ENCODE assay signal across 19 cellular contexts in genomic region chr1:45594412-45594811, GRCh38. TPM values are rescaled to one million over a fixed set of nuclear protein-coding genes. Genes with fewer than 3 reads are reported as not detected.
A peak's percentile ranks its signal among the peaks of the same experiment; 100 is the strongest.
DNase-seq lines count a peak whose midpoint lies in the region; ATAC-seq, FAIRE-seq and TF ChIP-seq lines count a peak whose summit lies in the region.
"Had no signal": no experiment of that assay in that cellular context is flagged by ENCODE, and none has a peak within 500 bp of the region (broad histone marks: within the 10 kb centered on the region; RNA-seq: fewer than 3 reads in every experiment).

No MANE protein-coding gene starts in this region.

- H3K4me3 ChIP-seq in K562, result no peak overlapping the region
- no peak overlapping the region for H3K4me3 ChIP-seq in neuronal stem cell (ENCODE audit: low read length in 2 of 2)
- H3K4me3 ChIP-seq: BLaER1 treated with 17β-estradiol and CSF1 and Interleukin-3, amounts not matched to agents 10 nM and 100 nM had no signal

- POLR2A ChIA-PET in K562 (lab: Yijun Ruan, JAX), result interaction anchor here (1.0 to 4.2 kb wide), 5 partner anchors 8 to 227 kb away, joined by 4 to 60 read pairs (median 5); partner anchors contain the start of gene NASP

- no peak overlapping the region for H3K4ac ChIP-seq in neuronal stem cell (ENCODE audit: low read length)

- H3K27ac ChIP-seq in K562 (ENCODE audit: extremely low read depth, low read depth, low read length) (no peak overlapping the region), neuronal stem cell (replicated peaks; ENCODE audit: low read length) (no peak overlapping the region)

- H3K14ac ChIP-seq in neuronal stem cell (ENCODE audit: low read length), result no peak overlapping the region

- no peak overlapping the region for H2BK5ac ChIP-seq in neuronal stem cell (ENCODE audit: low read length)

- no peak overlapping the region for H3K9ac ChIP-seq in K562 (ENCODE audit: insufficient read depth in 1 of 2, low read depth in 2 of 2, low read length in 2 of 2)
- H3K9ac ChIP-seq in neuronal stem cell (ENCODE audit: low read depth, low read length, poor library complexity), result peak overlapping the region; percentile 4
- H3K9ac ChIP-seq: BLaER1 treated with 17β-estradiol and CSF1 and Interleukin-3, amounts not matched to agents 10 nM and 100 nM had no signal

- BruUV-seq in K562 (replicated peaks; lab: Mats Ljungman, UMichigan), result no TSS peak

- DNase-seq in activated CD8-positive, alpha-beta memory T cell treated with anti-CD3 and anti-CD28 coated beads, Interleukin-2, amount 10 ng/mL, durations not matched to agents 7 days and 5 days, result no peak
- DNase-seq in activated CD8-positive, alpha-beta memory T cell treated with anti-CD3 and anti-CD28 coated beads, Interleukin-2, amount 50 U/mL, for 4 hours, result no peak
- DNase-seq in GM12891 (ENCODE audit: insufficient read length, low spot score) (no peak), K562 (ENCODE audit: extremely low read depth in 1 of 4, low spot score in 3 of 4) (no peak), neuronal stem cell (ENCODE audit: low spot score) (no peak), retina (no peak)
- DNase-seq: ACHN; CD4-positive, alpha-beta T cell; COR-L47; DMS153; DMS79 treated with DMSO at 0.1 percent for 48 hours; EL had no signal

- no peak overlapping the region for H2AK5ac ChIP-seq in neuronal stem cell (ENCODE audit: low read depth, low read length)

- no peak for TF ChIP-seq RAD21 in K562 (CRISPR knock-in tag; conservative IDR thresholded peaks at IDR 0.05 in 1 of 2, IDR thresholded peaks at IDR 0.05 in 1 of 2)

- TF ChIP-seq POLR2A in GM12891 (IDR thresholded peaks at IDR 0.05; ENCODE audit: low read depth, low read length) (no peak), K562 (conservative IDR thresholded peaks at IDR 0.05) (no peak)

- H3K27ac Mint-ChIP-seq in activated CD8-positive, alpha-beta memory T cell treated with anti-CD3 and anti-CD28 coated beads, Interleukin-2, amount 10 ng/mL, durations not matched to agents 7 days and 5 days, result peak overlapping the region; percentile 18
- H3K27ac Mint-ChIP-seq: CD4-positive, alpha-beta T cell had no signal

- FAIRE-seq in GM12891 (lab: Jason Lieb, UNC), result peak; percentile 33
- no peak for FAIRE-seq in K562 (lab: Jason Lieb, UNC)
- FAIRE-seq: D721Med, G401.6, H54 had no signal

- H3K9me1 ChIP-seq in K562 (ENCODE audit: control insufficient read depth, insufficient read depth, low read length), result peaks cover 5% of the 10 kb centered on the region

- CTCF ChIA-PET in activated CD8-positive, alpha-beta memory T cell treated with anti-CD3 and anti-CD28 coated beads, Interleukin-2, amount 10 ng/mL, durations not matched to agents 7 days and 5 days (lab: Charles Lee), result no interaction called here
- CTCF ChIA-PET in K562 (lab: Yijun Ruan, JAX; ENCODE audit: low intra/inter-chr PET ratio), result no interaction called here

- H2AFZ ChIP-seq in K562 (ENCODE audit: low read depth, low read length) (no peak overlapping the region), neuronal stem cell (ENCODE audit: low read length) (no peak overlapping the region)

- TF ChIP-seq EP300 in K562 (IDR thresholded peaks at IDR 0.05; ENCODE audit: low read length), result no peak

- no peak overlapping the region for H3K4me2 ChIP-seq in K562 (ENCODE audit: insufficient read depth, low read length)
- no peak overlapping the region for H3K4me2 ChIP-seq in neuronal stem cell (ENCODE audit: insufficient read depth, low read length, poor library complexity, severe bottlenecking)
- H3K4me2 ChIP-seq: BLaER1 treated with 17β-estradiol and CSF1 and Interleukin-3, amounts not matched to agents 10 nM and 100 nM had no signal

- no peak overlapping the region for H2BK120ac ChIP-seq in neuronal stem cell (ENCODE audit: low read depth, low read length)

- no peaks in the 10 kb centered on the region for H3K27me3 ChIP-seq in K562 (ENCODE audit: control insufficient read depth in 2 of 2, insufficient read depth in 2 of 2, low read length in 2 of 2)
- H3K27me3 ChIP-seq in neuronal stem cell (ENCODE audit: control insufficient read depth in 3 of 3, insufficient read depth in 3 of 3, low read depth in 1 of 3, low read length in 3 of 3), result no peaks in the 10 kb centered on the region
- H3K27me3 ChIP-seq: BLaER1 treated with 17β-estradiol and CSF1 and Interleukin-3, amounts not matched to agents 10 nM and 100 nM had no signal

- H3K4me1 ChIP-seq in K562 (replicated peaks in 1 of 2; ENCODE audit: control insufficient read depth in 2 of 2, insufficient read depth in 2 of 2, low read length in 2 of 2), result peaks cover 0 to 5% of the 10 kb centered on the region in 2 experiments; a peak in 2 of 5 replicates
- H3K4me1 ChIP-seq in neuronal stem cell (ENCODE audit: control insufficient read depth in 2 of 2, insufficient read depth in 1 of 2, low read depth in 1 of 2, low read length in 2 of 2), result peaks cover 0 to 2% of the 10 kb centered on the region in 2 donors

- 96% methylated on average over 4 of the region's 4 CpGs for WGBS in K562 (ENCODE audit: insufficient coverage, low coverage, missing lambda C conversion rate)
- no CpG with 5 or more reads among the region's 4 CpGs for WGBS in neuronal stem cell (ENCODE audit: extremely low coverage in 2 of 2, insufficient read length in 2 of 2, insufficient replicate concordance in 1 of 2), 2 donors

- H4K8ac ChIP-seq in neuronal stem cell (ENCODE audit: low read depth, low read length), result no peak overlapping the region

- H3K18ac ChIP-seq in neuronal stem cell (ENCODE audit: low read length), result no peak overlapping the region

- in situ Hi-C loops in K562 (cut with MboI), result no loop called here

- no peak overlapping the region for H2BK12ac ChIP-seq in neuronal stem cell (ENCODE audit: low read length)

- no peak overlapping the region for H4K91ac ChIP-seq in neuronal stem cell (ENCODE audit: low read depth, low read length, poor library complexity)

- no peak overlapping the region for H2BK15ac ChIP-seq in neuronal stem cell (ENCODE audit: low read length)

- peaks cover 49% of the 10 kb centered on the region for H3K36me3 Mint-ChIP-seq in activated CD8-positive, alpha-beta memory T cell treated with anti-CD3 and anti-CD28 coated beads, Interleukin-2, amount 10 ng/mL, durations not matched to agents 7 days and 5 days

- ATAC-seq in activated CD8-positive, alpha-beta memory T cell treated with anti-CD3 and anti-CD28 coated beads, Interleukin-2, amount 10 ng/mL, durations not matched to agents 7 days and 5 days, result no peak
- ATAC-seq in K562 (peak; percentile 19), HG03460 (IDR thresholded peaks at IDR 0.05; ENCODE audit: unreplicated experiment) (no peak)
- ATAC-seq: HCT116 had no signal

- H3K9me3 Mint-ChIP-seq in activated CD8-positive, alpha-beta memory T cell treated with anti-CD3 and anti-CD28 coated beads, Interleukin-2, amount 10 ng/mL, durations not matched to agents 7 days and 5 days (ENCODE audit: low read depth), result no peaks in the 10 kb centered on the region
- H3K9me3 Mint-ChIP-seq: CD4-positive, alpha-beta T cell; IgD-negative memory B cell had no signal

- no peaks in the 10 kb centered on the region for H3K9me3 ChIP-seq in K562 (replicated peaks; ENCODE audit: control insufficient read depth, insufficient read depth, low read depth, low read length)
- no peaks in the 10 kb centered on the region for H3K9me3 ChIP-seq in neuronal stem cell (replicated peaks in 1 of 2; ENCODE audit: control insufficient read depth in 2 of 2, insufficient read depth in 1 of 2, low read depth in 1 of 2, low read length in 2 of 2)
- H3K9me3 ChIP-seq: BLaER1 treated with 17β-estradiol and CSF1 and Interleukin-3, amounts not matched to agents 10 nM and 100 nM had no signal

- H3K36me3 ChIP-seq in K562 (ENCODE audit: control insufficient read depth, insufficient read depth, low read length) (peaks cover 95% of the 10 kb centered on the region), neuronal stem cell (replicated peaks in 1 of 2; ENCODE audit: control insufficient read depth in 2 of 2, insufficient read depth in 2 of 2, low read length in 2 of 2) (peaks cover 18 to 98% of the 10 kb centered on the region in 2 donors)

- H3K23ac ChIP-seq in neuronal stem cell (ENCODE audit: low read depth, low read length, poor library complexity), result no peak overlapping the region

- no peaks in the 10 kb centered on the region for H3K27me3 Mint-ChIP-seq in activated CD8-positive, alpha-beta memory T cell treated with anti-CD3 and anti-CD28 coated beads, Interleukin-2, amount 10 ng/mL, durations not matched to agents 7 days and 5 days
- H3K27me3 Mint-ChIP-seq: CD4-positive, alpha-beta T cell; IgD-negative memory B cell had no signal

- intact Hi-C loops in K562 (cut with micrococcal nuclease), result no loop called here

- TF ChIP-seq CTCF in K562 (IDR thresholded peaks at IDR 0.05 in 2 of 3, conservative IDR thresholded peaks at IDR 0.05 in 1 of 3; ENCODE audit: insufficient read depth in 2 of 3, low read depth in 1 of 3, low read length in 3 of 3), result no peak

- peaks cover 3% of the 10 kb centered on the region for H4K20me1 ChIP-seq in K562 (replicated peaks; ENCODE audit: control insufficient read depth, insufficient read depth, low read length)

- H3K4me3 Mint-ChIP-seq in activated CD8-positive, alpha-beta memory T cell treated with anti-CD3 and anti-CD28 coated beads, Interleukin-2, amount 10 ng/mL, durations not matched to agents 7 days and 5 days, result no peak overlapping the region
- H3K4me3 Mint-ChIP-seq: CD4-positive, alpha-beta T cell; IgD-negative memory B cell had no signal

- H3K79me1 ChIP-seq in neuronal stem cell (ENCODE audit: low read depth, low read length), result peaks cover 6% of the 10 kb centered on the region

- peaks cover 30% of the 10 kb centered on the region for H3K4me1 Mint-ChIP-seq in activated CD8-positive, alpha-beta memory T cell treated with anti-CD3 and anti-CD28 coated beads, Interleukin-2, amount 10 ng/mL, durations not matched to agents 7 days and 5 days

- peaks cover 97% of the 10 kb centered on the region for H3K79me2 ChIP-seq in K562 (ENCODE audit: control insufficient read depth, insufficient read depth, low read length)

RNA-seq across cellular contexts. Expression of gene NASP, which starts 10.6 kb away (rescaled TPM):
- 100 to 1,000 TPM; 233 to 256 TPM for total RNA-seq in activated CD8-positive, alpha-beta memory T cell treated with anti-CD3 and anti-CD28 coated beads, Interleukin-2, amount 10 ng/mL, durations not matched to agents 7 days and 5 days
- 131 TPM for polyA plus RNA-seq in GM12891 (2012; ENCODE audit: low read depth, missing spikeins)
- 238 and 493 TPM in 2 replicates for total RNA-seq in K562 (2011; cell fraction: chromatin; rRNA removed; ENCODE audit: low replicate concordance)
- 142 and 174 TPM in 2 replicates for total RNA-seq in K562 (2011; cell fraction: nucleolus; rRNA removed)
- total RNA-seq in K562 (2011; cell fraction: nucleoplasm; rRNA removed), result 284 and 450 TPM in 2 replicates
- 348 and 419 TPM in 2 replicates for total RNA-seq in K562 (2014; rRNA removed)
- 452 and 498 TPM in 2 replicates for total RNA-seq in K562 (2014; rRNA removed; fragmentation: Illumina TruSeq; extraction: Trizol)
- total RNA-seq in K562 (2015; rRNA removed; fragmentation: Illumina TruSeq; extraction: Trizol), result 479 and 526 TPM in 2 replicates
- 297 and 341 TPM in 2 replicates for total RNA-seq in K562 (2021)
- 279 and 361 TPM in 2 replicates for polyA plus RNA-seq in K562 (2011; rRNA removed)
- polyA plus RNA-seq in K562 (2011; cell fraction: cytosol; rRNA removed), result 164 and 221 TPM in 2 replicates
- 319 and 321 TPM in 2 replicates for polyA plus RNA-seq in K562 (2011; cell fraction: nucleus; rRNA removed)
- polyA plus RNA-seq in K562 (2012), result 265 and 362 TPM in 2 replicates
- 471 and 546 TPM in 2 replicates for polyA plus RNA-seq in K562 (2014; fragmentation: Illumina TruSeq; extraction: Trizol)
- polyA plus RNA-seq in K562 (2014; fragmentation: Nextera tagmentation; extraction: Ambion mirVana), result 100 to 1,000 TPM; 199 to 369 TPM
- 496 and 578 TPM in 2 replicates for polyA plus RNA-seq in K562 (2014; rRNA removed)
- polyA minus RNA-seq in K562 (2011; rRNA and poly(A)+ RNA removed), result 269 and 276 TPM in 2 replicates
- polyA minus RNA-seq in K562 (2011; cell fraction: cytosol; rRNA and poly(A)+ RNA removed), result 152 and 212 TPM in 2 replicates
- 132 and 189 TPM in 2 replicates for polyA minus RNA-seq in K562 (2011; cell fraction: nucleus; rRNA and poly(A)+ RNA removed)
- polyA plus RNA-seq in neuronal stem cell (2013, experiment 1 of 2), result 328 TPM
- 336 TPM for polyA plus RNA-seq in neuronal stem cell (2013, experiment 2 of 2)

RNA-seq across cellular contexts. Expression of gene CCDC17, which starts 29.4 kb away (rescaled TPM):
- 1 to 10 TPM; 2.5 to 3.9 TPM for total RNA-seq in activated CD8-positive, alpha-beta memory T cell treated with anti-CD3 and anti-CD28 coated beads, Interleukin-2, amount 10 ng/mL, durations not matched to agents 7 days and 5 days
- 0.77 TPM for polyA plus RNA-seq in GM12891 (2012; ENCODE audit: low read depth, missing spikeins)
- total RNA-seq in K562 (2011; cell fraction: chromatin; rRNA removed; ENCODE audit: low replicate concordance), result 10.6 and 21.6 TPM in 2 replicates
- total RNA-seq in K562 (2011; cell fraction: nucleolus; rRNA removed), result 10.8 and 12.8 TPM in 2 replicates
- total RNA-seq in K562 (2011; cell fraction: nucleoplasm; rRNA removed), result 9.5 and 12.6 TPM in 2 replicates
- total RNA-seq in K562 (2014; rRNA removed) (0.82 and 2.1 TPM in 2 replicates), K562 (2014; rRNA removed; fragmentation: Illumina TruSeq; extraction: Trizol) (0.62 and 0.73 TPM in 2 replicates), K562 (2015; rRNA removed; fragmentation: Illumina TruSeq; extraction: Trizol) (1.1 and 1.3 TPM in 2 replicates), K562 (2021) (2.0 and 2.4 TPM in 2 replicates)
- polyA plus RNA-seq in K562 (2011; rRNA removed) (0.85 and 1.4 TPM in 2 replicates), K562 (2014; fragmentation: Illumina TruSeq; extraction: Trizol) (0.51 and 0.54 TPM in 2 replicates), K562 (2014; fragmentation: Nextera tagmentation; extraction: Ambion mirVana) (under 1 TPM; 0.20 TPM), K562 (2014; rRNA removed) (1.4 and 1.6 TPM in 2 replicates)
- 0.78 and 0.98 TPM in 2 replicates for polyA plus RNA-seq in K562 (2011; cell fraction: cytosol; rRNA removed)
- 9.2 and 13.3 TPM in 2 replicates for polyA plus RNA-seq in K562 (2011; cell fraction: nucleus; rRNA removed)
- 0.56 and 1.4 TPM in 2 replicates for polyA plus RNA-seq in K562 (2012)
- polyA minus RNA-seq in K562 (2011; rRNA and poly(A)+ RNA removed), result 1.3 and 1.7 TPM in 2 replicates
- 0.76 and 0.91 TPM in 2 replicates for polyA minus RNA-seq in K562 (2011; cell fraction: cytosol; rRNA and poly(A)+ RNA removed)
- polyA minus RNA-seq in K562 (2011; cell fraction: nucleus; rRNA and poly(A)+ RNA removed), result 3.5 and 3.7 TPM in 2 replicates
- 0.26 TPM for polyA plus RNA-seq in neuronal stem cell (2013, experiment 1 of 2)
- polyA plus RNA-seq in neuronal stem cell (2013, experiment 2 of 2), result 0.25 TPM

RNA-seq across cellular contexts. Expression of gene AKR1A1, which starts 43.8 kb away (rescaled TPM):
- 100 to 1,000 TPM; 137 to 150 TPM for total RNA-seq in activated CD8-positive, alpha-beta memory T cell treated with anti-CD3 and anti-CD28 coated beads, Interleukin-2, amount 10 ng/mL, durations not matched to agents 7 days and 5 days
- polyA plus RNA-seq in GM12891 (2012; ENCODE audit: low read depth, missing spikeins), result 305 TPM
- total RNA-seq in K562 (2011; cell fraction: chromatin; rRNA removed; ENCODE audit: low replicate concordance), result 130 and 233 TPM in 2 replicates
- total RNA-seq in K562 (2011; cell fraction: nucleolus; rRNA removed), result 180 and 202 TPM in 2 replicates
- 172 and 179 TPM in 2 replicates for total RNA-seq in K562 (2011; cell fraction: nucleoplasm; rRNA removed)
- total RNA-seq in K562 (2014; rRNA removed) (98.6 and 121 TPM in 2 replicates), K562 (2014; rRNA removed; fragmentation: Illumina TruSeq; extraction: Trizol) (99.7 and 132 TPM in 2 replicates), K562 (2015; rRNA removed; fragmentation: Illumina TruSeq; extraction: Trizol) (126 and 127 TPM in 2 replicates), K562 (2021) (142 and 177 TPM in 2 replicates)
- polyA plus RNA-seq in K562 (2011; rRNA removed) (211 and 285 TPM in 2 replicates), K562 (2014; fragmentation: Illumina TruSeq; extraction: Trizol) (139 TPM in 2 replicates), K562 (2014; fragmentation: Nextera tagmentation; extraction: Ambion mirVana) (100 to 1,000 TPM in 1 of 2 experiments, 10 to 100 TPM in 1; 68.6 to 114 TPM), K562 (2014; rRNA removed) (150 and 184 TPM in 2 replicates)
- polyA plus RNA-seq in K562 (2011; cell fraction: cytosol; rRNA removed), result 210 and 307 TPM in 2 replicates
- 171 and 202 TPM in 2 replicates for polyA plus RNA-seq in K562 (2011; cell fraction: nucleus; rRNA removed)
- polyA plus RNA-seq in K562 (2012), result 173 and 250 TPM in 2 replicates
- 165 and 169 TPM in 2 replicates for polyA minus RNA-seq in K562 (2011; rRNA and poly(A)+ RNA removed)
- 102 and 104 TPM in 2 replicates for polyA minus RNA-seq in K562 (2011; cell fraction: cytosol; rRNA and poly(A)+ RNA removed)
- 66.4 and 89.5 TPM in 2 replicates for polyA minus RNA-seq in K562 (2011; cell fraction: nucleus; rRNA and poly(A)+ RNA removed)
- 208 TPM for polyA plus RNA-seq in neuronal stem cell (2013, experiment 1 of 2)
- 213 TPM for polyA plus RNA-seq in neuronal stem cell (2013, experiment 2 of 2)
